13 cellular contexts compared by ENCODE assay signal in genomic region chr9:114178756-114179450, GRCh38. TPM values are rescaled to one million over a fixed set of nuclear protein-coding genes. Genes with fewer than 3 reads are reported as not detected.
DNase-seq lines count a peak whose midpoint lies in the region; ATAC-seq and TF ChIP-seq lines count a peak whose summit lies in the region.
"Had no signal": no experiment of that assay in that cellular context is flagged by ENCODE, and none has a peak within 500 bp of the region (broad histone marks: within the 10 kb centered on the region; RNA-seq: fewer than 3 reads in every experiment).

No MANE protein-coding gene starts in this region.

- DNase-seq in M059J (ENCODE audit: low read depth) (peak; percentile 43), coronary artery (ENCODE audit: low spot score) (peak; percentile 88), mesenchymal stem cell (peak; percentile 29), NCI-H1105 (lab: John Stamatoyannopoulos, UW) (no peak), NCI-H82 treated with DMSO at 0.1 percent for 48 hours (lab: John Stamatoyannopoulos, UW; ENCODE audit: unreplicated experiment) (no peak)
- DNase-seq in stimulated activated CD4-positive, alpha-beta T cell treated with anti-CD3 and anti-CD28 coated beads, Interleukin-15, amount 100 ng/mL, for 24 hours = no peak
- DNase-seq: activated CD4-positive, alpha-beta T cell treated with anti-CD3 and anti-CD28 coated beads, Interleukin-2, amount 50 U/mL, for 4 hours; activated T-cell treated with anti-CD3 and anti-CD28 coated beads, Interleukin-2, amount 50 U/mL, for 72 hours; naive B cell; SHP77 treated with DMSO at 0.1 percent for 48 hours; stimulated activated naive B cell treated with anti-CD40 and anti-IgM and Interleukin-4, amounts not matched to agents 10 μg/mL and 1 μg/mL and 100 μg/mL, for 72 hours had no signal

- H3K9me3 ChIP-seq in mesenchymal stem cell (ENCODE audit: control insufficient read depth, low read length) = no peaks in the 10 kb centered on the region
- no peaks in the 10 kb centered on the region for H3K9me3 ChIP-seq in stomach smooth muscle (ENCODE audit: control insufficient read depth in 2 of 2, low read length in 2 of 2)

- no peak for TF ChIP-seq CTCF in coronary artery (IDR thresholded peaks at IDR 0.05)

- H2BK120ac ChIP-seq in mesenchymal stem cell (ENCODE audit: low read depth, low read length) = peak overlapping the region; percentile 56

- H3K4me1 ChIP-seq in mesenchymal stem cell (ENCODE audit: control insufficient read depth, insufficient read depth, low read depth, low read length) (peaks cover 66% of the 10 kb centered on the region), stomach smooth muscle (ENCODE audit: control insufficient read depth, insufficient read depth, low read length) (peaks cover 74% of the 10 kb centered on the region)

- peak overlapping the region; percentile 73 for H4K91ac ChIP-seq in mesenchymal stem cell (ENCODE audit: low read length)

- H3K36me3 ChIP-seq in mesenchymal stem cell (ENCODE audit: control insufficient read depth in 1 of 2, insufficient read depth in 2 of 2, low read depth in 1 of 2, low read length in 2 of 2) (peaks cover 0 to 38% of the 10 kb centered on the region in 2 experiments), stomach smooth muscle (ENCODE audit: control insufficient read depth in 2 of 2, insufficient read depth in 2 of 2, low read length in 2 of 2) (no peaks in the 10 kb centered on the region)

- no peak overlapping the region for H3K4me3 ChIP-seq in coronary artery
- H3K4me3 ChIP-seq in mesenchymal stem cell (ENCODE audit: insufficient read depth in 1 of 2, low read depth in 1 of 2, low read length in 2 of 2) = no peak overlapping the region
- H3K4me3 ChIP-seq in stomach smooth muscle (ENCODE audit: low read length in 2 of 2) = no peak overlapping the region

- H3K27me3 ChIP-seq in mesenchymal stem cell (ENCODE audit: control insufficient read depth in 1 of 2, insufficient read depth in 1 of 2, low read length in 2 of 2) = no peaks in the 10 kb centered on the region
- H3K27me3 ChIP-seq in stomach smooth muscle (ENCODE audit: control insufficient read depth in 1 of 2, insufficient read depth in 2 of 2, low read length in 2 of 2) = no peaks in the 10 kb centered on the region

- H3K4me2 ChIP-seq in mesenchymal stem cell (ENCODE audit: low read length, poor library complexity, severe bottlenecking) = no peak overlapping the region

- H3K27ac ChIP-seq in coronary artery (peak overlapping the region; percentile 82 to 89), mesenchymal stem cell (ENCODE audit: low read length, poor library complexity, severe bottlenecking) (no peak overlapping the region), stomach smooth muscle (ENCODE audit: low read length) (peak overlapping the region; percentile 37)

- H2AFZ ChIP-seq in mesenchymal stem cell (ENCODE audit: low read depth, low read length) = no peak overlapping the region

- peaks cover 37% of the 10 kb centered on the region for H3K79me1 ChIP-seq in mesenchymal stem cell (replicated peaks; ENCODE audit: low read length, poor library complexity, severe bottlenecking)

- H3K4ac ChIP-seq in mesenchymal stem cell (ENCODE audit: low read depth in 1 of 2, low read length in 2 of 2) = peak overlapping the region; percentile 52 to 64

- ATAC-seq in HG03025 (IDR thresholded peaks at IDR 0.05; ENCODE audit: low FRiP score, unreplicated experiment) = no peak
- ATAC-seq: activated T-cell treated with anti-CD3 and anti-CD28 coated beads, Interleukin-2, amount 50 U/mL, for 72 hours; stimulated activated naive B cell treated with anti-CD40 and anti-IgM and Interleukin-4, amounts not matched to agents 10 μg/mL and 1 μg/mL and 100 μg/mL, for 72 hours had no signal

- H4K8ac ChIP-seq in mesenchymal stem cell (ENCODE audit: low read length) = peak overlapping the region; percentile 36

- 93% methylated on average over 8 of the region's 10 CpGs for WGBS in mesenchymal stem cell

- peak overlapping the region; percentile 93 to 98 for H2BK12ac ChIP-seq in mesenchymal stem cell (ENCODE audit: low read length in 2 of 2)

- H3K9ac ChIP-seq in mesenchymal stem cell (ENCODE audit: low read length) (no peak overlapping the region), stomach smooth muscle (ENCODE audit: low read length in 2 of 2) (peak overlapping the region in 1 of 2 donors; percentile 29)

- H3K14ac ChIP-seq in mesenchymal stem cell (ENCODE audit: low read length in 2 of 2) = peak overlapping the region in 1 of 2 experiments; percentile 58

- H2BK15ac ChIP-seq in mesenchymal stem cell (ENCODE audit: low read depth, poor library complexity, severe bottlenecking) = peak overlapping the region; percentile 82

- H3K18ac ChIP-seq in mesenchymal stem cell (ENCODE audit: low read depth in 1 of 2, low read length in 2 of 2) = peak overlapping the region; percentile 52 to 92

- H3K23ac ChIP-seq in mesenchymal stem cell (ENCODE audit: low read length in 2 of 2) = peak overlapping the region in 1 of 2 experiments; percentile 64

- no peak overlapping the region for H2BK5ac ChIP-seq in mesenchymal stem cell (ENCODE audit: low read depth, low read length, poor library complexity, severe bottlenecking)

- peak overlapping the region; percentile 71 for H2AK5ac ChIP-seq in mesenchymal stem cell (ENCODE audit: low read length, severe bottlenecking)

RNA-seq across cellular contexts. Expression of gene COL27A1, which starts 23.6 kb away (rescaled TPM):
- total RNA-seq in M059J (2014; rRNA removed; shearing (Covaris generic)) = 0.44 and 2.0 TPM in 2 replicates
- 13.9 TPM for polyA plus RNA-seq in mesenchymal stem cell (2013, experiment 1 of 2)
- 12.5 TPM for polyA plus RNA-seq in mesenchymal stem cell (2013, experiment 2 of 2)

Comparison
In these comparisons a context has a peak if more than half of its experiments do, and no peak if none do; other contexts are left out.
1. DNase-seq: peak in M059J (single experiment), coronary artery (single experiment) and mesenchymal stem cell (single experiment); none in NCI-H1105 (single experiment), NCI-H82 treated with DMSO at 0.1 percent for 48 hours (single experiment) and stimulated activated CD4-positive, alpha-beta T cell treated with anti-CD3 and anti-CD28 coated beads, Interleukin-15, amount 100 ng/mL, for 24 hours (single experiment).